12 cellular contexts compared by ENCODE assay signal in the genomic region with DNA sequence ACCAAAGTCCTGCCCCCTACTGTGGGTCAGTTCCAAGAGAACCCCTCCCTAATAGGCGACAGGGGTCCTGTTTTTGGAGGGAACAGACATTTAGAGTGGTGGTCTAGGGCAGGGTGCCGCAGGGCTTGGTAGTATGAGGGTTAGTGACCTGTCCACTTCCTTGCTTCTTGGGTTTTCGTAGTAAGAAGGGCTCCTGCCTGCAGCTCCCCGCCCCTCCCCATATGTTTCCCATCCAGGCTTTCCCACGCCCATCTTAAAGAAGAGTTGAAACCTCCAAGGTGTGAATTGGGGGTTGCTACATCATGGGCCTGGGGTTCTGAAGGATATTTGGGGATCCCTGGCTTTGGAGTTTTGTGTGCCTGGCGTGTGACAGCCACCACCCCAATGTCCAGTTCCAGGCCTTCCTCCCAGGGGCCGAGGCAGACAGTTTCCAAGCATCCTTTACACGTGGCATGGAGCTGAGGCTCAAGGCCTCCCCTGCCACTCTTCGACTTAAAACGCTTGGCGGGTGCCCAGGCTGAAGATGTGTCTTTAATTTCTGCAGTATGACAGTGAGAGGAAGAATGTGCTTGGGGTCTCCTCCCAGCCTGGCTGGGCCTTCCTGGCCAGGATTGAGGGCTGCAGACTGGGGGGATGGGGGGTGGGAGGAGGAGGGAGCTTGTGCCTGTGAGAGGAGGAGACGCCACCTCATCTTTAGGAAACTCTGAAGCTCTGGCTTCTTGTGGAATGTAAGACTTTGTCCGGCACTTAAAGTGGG. TPM values are rescaled to one million over a fixed set of nuclear protein-coding genes. Genes with fewer than 3 reads are reported as not detected.
DNase-seq lines count a peak whose midpoint lies in the region; ATAC-seq and TF ChIP-seq lines count a peak whose summit lies in the region.
"Had no signal": no experiment of that assay in that cellular context is flagged by ENCODE, and none has a peak within 500 bp of the region (broad histone marks: within the 10 kb centered on the region; RNA-seq: fewer than 3 reads in every experiment).

No MANE protein-coding gene starts in this region.

- no peak overlapping the region for H3K9ac ChIP-seq in mucosa of rectum (ENCODE audit: low read depth in 1 of 2, low read length in 2 of 2)

- TF ChIP-seq POLR2A in transverse colon (IDR thresholded peaks at IDR 0.05), result no peak

- peak overlapping the region; percentile 19 for H3K4me3 ChIP-seq in HFF-Myc (replicated peaks; ENCODE audit: low read depth, low read length)
- no peak overlapping the region for H3K4me3 ChIP-seq in cardiac fibroblast (replicated peaks in 1 of 2; ENCODE audit: low read depth in 2 of 2, low read length in 2 of 2)
- H3K4me3 ChIP-seq in mucosa of rectum (ENCODE audit: low read length in 2 of 2), result no peak overlapping the region
- H3K4me3 ChIP-seq in transverse colon, result no peak overlapping the region
- H3K4me3 ChIP-seq: adrenal gland, thoracic aorta had no signal

- H3K9me3 ChIP-seq in mucosa of rectum (ENCODE audit: control insufficient read depth in 2 of 2, low read length in 2 of 2), result no peaks in the 10 kb centered on the region
- H3K9me3 ChIP-seq in transverse colon, result no peaks in the 10 kb centered on the region
- H3K9me3 ChIP-seq: adrenal gland, neutrophil, thoracic aorta had no signal

- no peak for ATAC-seq in HG03097 (IDR thresholded peaks at IDR 0.05; ENCODE audit: low FRiP score, unreplicated experiment)

- peaks cover 11 to 30% of the 10 kb centered on the region in 2 donors for H3K27me3 ChIP-seq in mucosa of rectum (ENCODE audit: control insufficient read depth in 2 of 2, insufficient read depth in 2 of 2, low read length in 2 of 2)
- peaks cover 69% of the 10 kb centered on the region for H3K27me3 ChIP-seq in transverse colon

- H3K36me3 ChIP-seq in mucosa of rectum (ENCODE audit: control insufficient read depth in 2 of 2, insufficient read depth in 2 of 2, low read length in 2 of 2), result no peaks in the 10 kb centered on the region
- no peaks in the 10 kb centered on the region for H3K36me3 ChIP-seq in transverse colon
- H3K36me3 ChIP-seq: adrenal gland, neutrophil, thoracic aorta had no signal

- TF ChIP-seq EP300 in transverse colon (IDR thresholded peaks at IDR 0.05; ENCODE audit: low read depth), result no peak

- in situ Hi-C loops in transverse colon (cut with MboI; ENCODE audit: low pct_ligation_motif_present in 1 of 4, low pct_unique_long_range_greater_than_20kb in 1 of 4, low sequenced_read_pairs in 3 of 4), result loop anchor here in 2 of 4 donors (10.0 kb wide), 2 partner anchors 61 to 71 kb away; partner anchors contain the start of gene TMEM92 (in 1 of the 2)

- H3K27ac ChIP-seq in mucosa of rectum (ENCODE audit: low read depth in 2 of 2, low read length in 2 of 2) (peak overlapping the region; percentile 5 to 39), transverse colon (peak overlapping the region; percentile 70 to 95 (median 89))
- H3K27ac ChIP-seq: neutrophil had no signal

- H3K4me1 ChIP-seq in mucosa of rectum (ENCODE audit: control insufficient read depth in 2 of 2, insufficient read depth in 2 of 2, low read length in 2 of 2) (peaks cover 11 to 15% of the 10 kb centered on the region in 2 donors), transverse colon (peaks cover 0 to 61% (median 36%) of the 10 kb centered on the region in 4 donors)

- 65 to 71% methylated on average over 4 to 13 of the region's 13 CpGs for WGBS in transverse colon (ENCODE audit: low coverage in 1 of 2), 2 donors

- intact Hi-C loops in transverse colon (cut with DNase I; ENCODE audit: low total_unique reads), result loop anchor here (5.0 kb wide), 1 partner anchor 94 kb away; no protein-coding TSS in a partner anchor

- TF ChIP-seq CTCF in HFF-Myc (IDR thresholded peaks at IDR 0.05; ENCODE audit: low read depth, low read length, missing control alignments) (no peak), cardiac fibroblast (IDR thresholded peaks at IDR 0.05; ENCODE audit: low read depth, low read length) (no peak), transverse colon (IDR thresholded peaks at IDR 0.05) (no peak)

- peak; percentile 91 for DNase-seq in HFF-Myc (ENCODE audit: extremely low read depth, low read depth)
- peak; percentile 89 to 91 for DNase-seq in cardiac fibroblast (ENCODE audit: low read depth in 2 of 2)
- peak; percentile 8 for DNase-seq in transverse colon
- no peak for DNase-seq in HUDEP-2 (lab: John Stamatoyannopoulos, UW; ENCODE audit: unreplicated experiment in 76 of 76)
- no peak for DNase-seq in iPS-NIHi7 (ENCODE audit: extremely low spot score)
- DNase-seq: NCI-H1694 treated with DMSO at 0.1 percent for 48 hours had no signal

RNA-seq across cellular contexts. Expression of gene COL1A1, which starts 2.3 kb away (rescaled TPM):
- total RNA-seq in transverse colon, result 100 to 1,000 TPM in 2 of 4 donors, 10 to 100 TPM in 2; 13.0 to 210 (median 79.8) TPM

RNA-seq across cellular contexts. Expression of gene SGCA, which starts 38.0 kb away (rescaled TPM):
- total RNA-seq in transverse colon, result 10 to 100 TPM in 1 of 4 donors, 1 to 10 TPM in 3; 3.7 to 65.3 (median 7.6) TPM
- total RNA-seq: activated CD8-positive, alpha-beta memory T cell treated with anti-CD3 and anti-CD28 coated beads for 36 hours had no signal

RNA-seq across cellular contexts. Expression of gene PPP1R9B, which starts 53.3 kb away (rescaled TPM):
- 10 to 100 TPM; 19.0 to 29.9 (median 27.7) TPM for total RNA-seq in transverse colon

Comparison
In these comparisons a context has a peak if more than half of its experiments do, and no peak if none do; other contexts are left out.
1. DNase-seq: peak in HFF-Myc (single experiment), cardiac fibroblast (2 of 2) and transverse colon (single experiment); none in HUDEP-2 (0 of 76) and iPS-NIHi7 (single experiment).